20 cellular contexts compared by ENCODE assay signal in genomic region chr6:62043079-62043478, GRCh38.
"Had no signal": no experiment of that assay in that cellular context is flagged by ENCODE, and none has a peak within 500 bp of the region (broad histone marks: within the 10 kb centered on the region; RNA-seq: fewer than 3 reads in every experiment).

No MANE protein-coding gene starts in this region.

- H3K4me3 Mint-ChIP-seq: IgD-negative memory B cell had no signal

- H3K27me3 Mint-ChIP-seq: IgD-negative memory B cell had no signal

- H3K27ac Mint-ChIP-seq: IgD-negative memory B cell had no signal

- DNase-seq: NCI-H1092, NCI-H1105 treated with DMSO at 0.1 percent for 48 hours, NCI-H1417 treated with DMSO at 0.1 percent for 48 hours, NCI-H146, NCI-H1694 treated with DMSO at 0.1 percent for 48 hours, NCI-H1930, NCI-H2081, NCI-H2107, NCI-H2227 treated with DMSO at 0.1 percent for 48 hours, NCI-H524, NCI-H526 treated with DMSO at 0.1 percent for 48 hours, NCI-H748 treated with DMSO at 0.1 percent for 48 hours, Right ventricle myocardium superior, RPMI8226, SK-N-SH, SW 1271 had no signal

- H3K9me3 ChIP-seq: SK-N-SH had no signal

- H3K27ac ChIP-seq: HL-60, KMS-11 had no signal

- H3K9me3 Mint-ChIP-seq: IgD-negative memory B cell had no signal

- H3K4me3 ChIP-seq: K562 had no signal

- ATAC-seq: K562 had no signal

- H3K4me2 ChIP-seq: KMS-11, SK-N-SH had no signal

- H3K9ac ChIP-seq: KMS-11, SK-N-SH had no signal
